ENCODE assay signal across 19 cellular contexts in genomic region chr1:34270181-34270580, GRCh38.
A peak's percentile ranks its signal among the peaks of the same experiment; 100 is the strongest.
DNase-seq lines count a peak whose midpoint lies in the region; ATAC-seq, FAIRE-seq and TF ChIP-seq lines count a peak whose summit lies in the region.
"Had no signal": no experiment of that assay in that cellular context is flagged by ENCODE, and none has a peak within 500 bp of the region (broad histone marks: within the 10 kb centered on the region; RNA-seq: fewer than 3 reads in every experiment).

No MANE protein-coding gene starts in this region.

- no peak overlapping the region for H3K27ac ChIP-seq in astrocyte (ENCODE audit: low read depth, low read length)
- no peak overlapping the region for H3K27ac ChIP-seq in osteoblast (ENCODE audit: low read depth, low read length)
- H3K27ac ChIP-seq in CD8-positive, alpha-beta memory T cell (ENCODE audit: low read depth, low read length), result no peak overlapping the region
- H3K27ac ChIP-seq: BLaER1 treated with 17β-estradiol and CSF1 and Interleukin-3, amounts not matched to agents 10 nM and 100 nM had no signal

- H3K4me2 ChIP-seq in astrocyte (ENCODE audit: low read length), result no peak overlapping the region
- no peak overlapping the region for H3K4me2 ChIP-seq in osteoblast (ENCODE audit: insufficient read depth, low read length)
- H3K4me2 ChIP-seq: BLaER1 treated with 17β-estradiol and CSF1 and Interleukin-3, amounts not matched to agents 10 nM and 100 nM had no signal

- no peak for ATAC-seq in stimulated activated naive CD8-positive, alpha-beta T cell treated with anti-CD3 and anti-CD28 coated beads, Interleukin-15, Interleukin-2, amounts not matched to agents 100 U/mL and 50 U/mL, for 24 hours

- peak; percentile 4 for FAIRE-seq in HTR-8/SVneo (lab: Jason Lieb, UNC)
- FAIRE-seq in astrocyte (lab: Jason Lieb, UNC), result no peak
- FAIRE-seq: GM12892 had no signal

- H3K36me3 Mint-ChIP-seq in astrocyte (ENCODE audit: low read depth, unreplicated experiment) (no peaks in the 10 kb centered on the region), immature natural killer cell (no peaks in the 10 kb centered on the region)
- H3K36me3 Mint-ChIP-seq in CD8-positive, alpha-beta memory T cell, result no peaks in the 10 kb centered on the region
- H3K36me3 Mint-ChIP-seq: CD4-positive, CD25-positive, alpha-beta regulatory T cell had no signal

- H3K27me3 ChIP-seq in astrocyte (ENCODE audit: insufficient read depth, low read length) (no peaks in the 10 kb centered on the region), osteoblast (ENCODE audit: insufficient read depth, low read length) (no peaks in the 10 kb centered on the region)
- H3K27me3 ChIP-seq in CD8-positive, alpha-beta memory T cell (ENCODE audit: insufficient read depth, low read length, poor library complexity, severe bottlenecking), result no peaks in the 10 kb centered on the region
- H3K27me3 ChIP-seq: BLaER1 treated with 17β-estradiol and CSF1 and Interleukin-3, amounts not matched to agents 10 nM and 100 nM had no signal

- CTCF ChIA-PET in CD8-positive, alpha-beta memory T cell (lab: Charles Lee), result no interaction called here

- no peaks in the 10 kb centered on the region for H4K20me1 ChIP-seq in astrocyte (ENCODE audit: insufficient read depth, low read length)
- H4K20me1 ChIP-seq in osteoblast (ENCODE audit: insufficient read depth, low read length), result no peaks in the 10 kb centered on the region
- H4K20me1 ChIP-seq: BLaER1 treated with 17β-estradiol and CSF1 and Interleukin-3, amounts not matched to agents 10 nM and 100 nM had no signal

- H2AFZ ChIP-seq in astrocyte (ENCODE audit: low read depth, low read length) (no peak overlapping the region), osteoblast (ENCODE audit: low read length) (no peak overlapping the region)

- H3K27ac Mint-ChIP-seq in astrocyte (ENCODE audit: unreplicated experiment) (no peak overlapping the region), immature natural killer cell (no peak overlapping the region)
- no peak overlapping the region for H3K27ac Mint-ChIP-seq in CD8-positive, alpha-beta memory T cell
- H3K27ac Mint-ChIP-seq: CD4-positive, CD25-positive, alpha-beta regulatory T cell; HFFc6 had no signal

- H3K79me2 ChIP-seq in astrocyte (ENCODE audit: insufficient read depth, low read length), result no peaks in the 10 kb centered on the region
- no peaks in the 10 kb centered on the region for H3K79me2 ChIP-seq in osteoblast (ENCODE audit: insufficient read depth, low read length)

- H3K4me3 ChIP-seq in astrocyte (ENCODE audit: insufficient read depth, low read depth, low read length) (no peak overlapping the region), osteoblast (ENCODE audit: insufficient read depth, low read length) (no peak overlapping the region)
- H3K4me3 ChIP-seq in CD8-positive, alpha-beta memory T cell (ENCODE audit: low read length), result no peak overlapping the region
- H3K4me3 ChIP-seq: BLaER1 treated with 17β-estradiol and CSF1 and Interleukin-3, amounts not matched to agents 10 nM and 100 nM had no signal

- DNase-seq in Daoy (ENCODE audit: low read depth) (peak; percentile 16), HTR-8/SVneo (ENCODE audit: insufficient read length, low spot score) (no peak), astrocyte (ENCODE audit: low read depth) (peak; percentile 10), osteoblast (ENCODE audit: insufficient read length, low spot score, missing footprints) (peak; percentile 21), immature natural killer cell (no peak)
- DNase-seq in stimulated activated naive CD8-positive, alpha-beta T cell treated with anti-CD3 and anti-CD28 coated beads, Interleukin-15, Interleukin-2, amounts not matched to agents 100 U/mL and 50 U/mL, for 24 hours, result no peak
- DNase-seq in CD8-positive, alpha-beta memory T cell, result no peak
- DNase-seq: 8988T; ACHN; Calu3; CD4-positive, CD25-positive, alpha-beta regulatory T cell; DMS79; EL; GDM1; HCEC 1CT; HFFc6; IMR-90 had no signal

- peaks cover 2% of the 10 kb centered on the region for H3K27me3 Mint-ChIP-seq in astrocyte (ENCODE audit: low read depth, unreplicated experiment)
- peaks cover 0 to 4% (median 2%) of the 10 kb centered on the region in 3 donors for H3K27me3 Mint-ChIP-seq in immature natural killer cell (ENCODE audit: low read depth in 3 of 3)
- H3K27me3 Mint-ChIP-seq in CD8-positive, alpha-beta memory T cell, result peaks cover 8 to 14% of the 10 kb centered on the region in 2 donors
- H3K27me3 Mint-ChIP-seq: CD4-positive, CD25-positive, alpha-beta regulatory T cell had no signal

- H3K9me3 Mint-ChIP-seq in astrocyte (ENCODE audit: unreplicated experiment) (no peaks in the 10 kb centered on the region), immature natural killer cell (peaks cover 0 to 2% (median 0%) of the 10 kb centered on the region in 6 donors)
- no peaks in the 10 kb centered on the region for H3K9me3 Mint-ChIP-seq in CD8-positive, alpha-beta memory T cell

- no peak overlapping the region for H3K9ac ChIP-seq in astrocyte (ENCODE audit: low read length)
- H3K9ac ChIP-seq: BLaER1 treated with 17β-estradiol and CSF1 and Interleukin-3, amounts not matched to agents 10 nM and 100 nM had no signal

- H3K9me3 ChIP-seq in astrocyte (ENCODE audit: insufficient read depth, low read depth, low read length) (no peaks in the 10 kb centered on the region), osteoblast (ENCODE audit: low read depth, low read length) (no peaks in the 10 kb centered on the region)
- no peaks in the 10 kb centered on the region for H3K9me3 ChIP-seq in CD8-positive, alpha-beta memory T cell (ENCODE audit: low read length)
- H3K9me3 ChIP-seq: BLaER1 treated with 17β-estradiol and CSF1 and Interleukin-3, amounts not matched to agents 10 nM and 100 nM had no signal

- H3K36me3 ChIP-seq in astrocyte (ENCODE audit: insufficient read depth, low read length) (no peaks in the 10 kb centered on the region), osteoblast (ENCODE audit: insufficient read depth, low read length) (no peaks in the 10 kb centered on the region)
- H3K36me3 ChIP-seq in CD8-positive, alpha-beta memory T cell (ENCODE audit: insufficient read depth, low read length), result no peaks in the 10 kb centered on the region
- H3K36me3 ChIP-seq: BLaER1 treated with 17β-estradiol and CSF1 and Interleukin-3, amounts not matched to agents 10 nM and 100 nM had no signal

- H3K4me1 ChIP-seq in astrocyte (ENCODE audit: insufficient read depth, low read length), result peaks cover 26% of the 10 kb centered on the region
- H3K4me1 ChIP-seq in osteoblast (ENCODE audit: insufficient read depth, low read length), result no peaks in the 10 kb centered on the region
- H3K4me1 ChIP-seq in CD8-positive, alpha-beta memory T cell (ENCODE audit: insufficient read depth, low read length), result no peaks in the 10 kb centered on the region

- H3K4me3 Mint-ChIP-seq in astrocyte (ENCODE audit: unreplicated experiment) (no peak overlapping the region), immature natural killer cell (no peak overlapping the region)
- H3K4me3 Mint-ChIP-seq in CD8-positive, alpha-beta memory T cell, result no peak overlapping the region
- H3K4me3 Mint-ChIP-seq: CD4-positive, CD25-positive, alpha-beta regulatory T cell; HFFc6 had no signal

- TF ChIP-seq CTCF in astrocyte (IDR thresholded peaks at IDR 0.05; ENCODE audit: insufficient read depth, low read depth, low read length) (no peak), osteoblast (IDR thresholded peaks at IDR 0.05; ENCODE audit: extremely low read depth, low read depth, low read length) (no peak)

- H3K4me1 Mint-ChIP-seq in astrocyte (ENCODE audit: low read depth, unreplicated experiment) (peaks cover 11% of the 10 kb centered on the region), immature natural killer cell (no peaks in the 10 kb centered on the region)
- H3K4me1 Mint-ChIP-seq in CD8-positive, alpha-beta memory T cell, result no peaks in the 10 kb centered on the region
- H3K4me1 Mint-ChIP-seq: CD4-positive, CD25-positive, alpha-beta regulatory T cell had no signal

- POLR2A ChIA-PET in CD8-positive, alpha-beta memory T cell (lab: Charles Lee), result no interaction called here

Comparison
In these comparisons a context has a peak if more than half of its experiments do, and no peak if none do; other contexts are left out.
1. DNase-seq: peak in Daoy (single experiment), astrocyte (single experiment) and osteoblast (single experiment); none in HTR-8/SVneo (single experiment), immature natural killer cell (0 of 3), stimulated activated naive CD8-positive, alpha-beta T cell treated with anti-CD3 and anti-CD28 coated beads, Interleukin-15, Interleukin-2, amounts not matched to agents 100 U/mL and 50 U/mL, for 24 hours (single experiment) and CD8-positive, alpha-beta memory T cell (0 of 5).